In genomic region chr5:150560401-150561191, GRCh38 we compare ENCODE assay signal across 8 cellular contexts. TPM values are rescaled to one million over a fixed set of nuclear protein-coding genes. Genes with fewer than 3 reads are reported as not detected.
A peak's percentile ranks its signal among the peaks of the same experiment; 100 is the strongest.
DNase-seq lines count a peak whose midpoint lies in the region; TF ChIP-seq lines count a peak whose summit lies in the region.

No MANE protein-coding gene starts in this region.

- no peaks in the 10 kb centered on the region for H3K9me3 ChIP-seq in ES-I3 (ENCODE audit: control insufficient read depth, insufficient read depth, low read length)
- no peaks in the 10 kb centered on the region for H3K9me3 ChIP-seq in MM.1S (replicated peaks; ENCODE audit: insufficient read depth, low read length)
- H3K9me3 ChIP-seq in vagina, result no peaks in the 10 kb centered on the region

- no peaks in the 10 kb centered on the region for H3K4me1 Mint-ChIP-seq in activated naive CD4-positive, alpha-beta T cell treated with anti-CD3 and anti-CD28 coated beads for 36 hours (ENCODE audit: low read depth)
- peaks cover 20% of the 10 kb centered on the region for H3K4me1 Mint-ChIP-seq in glutamatergic neuron (ENCODE audit: low read depth, unreplicated experiment)

- H3F3A ChIP-seq in MM.1S (ENCODE audit: insufficient read depth, low read length), result no peaks in the 10 kb centered on the region

- DNase-seq in GOT3 (lab: John Stamatoyannopoulos, UW) (peak; percentile 51), MM.1S (peak; percentile 86), SK-N-DZ (ENCODE audit: low spot score) (peak; percentile 83), glutamatergic neuron (peak; percentile 87), posterior cingulate gyrus (peak in 8 of 10 donors; percentile 59 to 94 (median 88)), vagina (ENCODE audit: extremely low spot score in 2 of 2) (no peak)
- peak; percentile 96 for DNase-seq in activated naive CD4-positive, alpha-beta T cell treated with anti-CD3 and anti-CD28 coated beads for 36 hours

- H3K9me2 ChIP-seq in MM.1S (replicated peaks; ENCODE audit: insufficient read depth, low read length), result no peaks in the 10 kb centered on the region

- no peaks in the 10 kb centered on the region for H3K36me3 Mint-ChIP-seq in activated naive CD4-positive, alpha-beta T cell treated with anti-CD3 and anti-CD28 coated beads for 36 hours (ENCODE audit: low read depth)
- no peaks in the 10 kb centered on the region for H3K36me3 Mint-ChIP-seq in glutamatergic neuron (ENCODE audit: unreplicated experiment)

- H3K27me3 Mint-ChIP-seq in activated naive CD4-positive, alpha-beta T cell treated with anti-CD3 and anti-CD28 coated beads for 36 hours (ENCODE audit: low read depth), result no peaks in the 10 kb centered on the region
- H3K27me3 Mint-ChIP-seq in glutamatergic neuron (ENCODE audit: unreplicated experiment), result peaks cover 3% of the 10 kb centered on the region

- H4K20me1 ChIP-seq in MM.1S (ENCODE audit: insufficient read depth, low read length), result no peaks in the 10 kb centered on the region

- H3K9ac ChIP-seq in ES-I3 (ENCODE audit: low read depth, low read length) (peak overlapping the region; percentile 7; the same call in 1 of the 2 replicates), MM.1S (ENCODE audit: low read length) (no peak overlapping the region)

- H3K4me3 Mint-ChIP-seq in activated naive CD4-positive, alpha-beta T cell treated with anti-CD3 and anti-CD28 coated beads for 36 hours, result no peak overlapping the region
- no peak overlapping the region for H3K4me3 Mint-ChIP-seq in glutamatergic neuron (ENCODE audit: unreplicated experiment)

- H3K36me3 ChIP-seq in ES-I3 (ENCODE audit: insufficient read depth, low read length) (no peaks in the 10 kb centered on the region), MM.1S (replicated peaks; ENCODE audit: insufficient read depth, low read length) (no peaks in the 10 kb centered on the region), vagina (peaks cover 0 to 6% of the 10 kb centered on the region in 2 donors)

- H3K4me1 ChIP-seq in ES-I3 (ENCODE audit: insufficient read depth, low read length) (peaks cover 9% of the 10 kb centered on the region), MM.1S (ENCODE audit: low read length) (peaks cover 9% of the 10 kb centered on the region), vagina (no peaks in the 10 kb centered on the region)

- intact Hi-C loops in activated naive CD4-positive, alpha-beta T cell treated with anti-CD3 and anti-CD28 coated beads for 36 hours (cut with micrococcal nuclease), result loop anchor here (1.0 to 5.0 kb wide), 8 partner anchors 96 to 604 kb away; partner anchors contain the start of gene RBM22
- intact Hi-C loops in posterior cingulate gyrus (cut with DNase I), result loop anchor here (1.0 to 5.0 kb wide), 2 partner anchors 96 to 142 kb away; partner anchors contain the start of gene RBM22
- intact Hi-C loops in vagina (cut with DNase I), result loop anchor here (5.0 kb wide), 1 partner anchor 97 kb away; no protein-coding TSS in a partner anchor

- no peak overlapping the region for H3K4me2 ChIP-seq in MM.1S (ENCODE audit: low read depth, low read length)

- H3K27ac Mint-ChIP-seq in activated naive CD4-positive, alpha-beta T cell treated with anti-CD3 and anti-CD28 coated beads for 36 hours, result no peak overlapping the region
- peak overlapping the region; percentile 87 for H3K27ac Mint-ChIP-seq in glutamatergic neuron (ENCODE audit: unreplicated experiment)

- H3K27me3 ChIP-seq in MM.1S (replicated peaks; ENCODE audit: insufficient read depth, low read length) (no peaks in the 10 kb centered on the region), vagina (no peaks in the 10 kb centered on the region)

- CTCF ChIA-PET in activated naive CD4-positive, alpha-beta T cell treated with anti-CD3 and anti-CD28 coated beads for 36 hours (lab: Charles Lee), result interaction anchor here (0.5 to 5.4 kb wide), 33 partner anchors 9 to 1070 kb away, joined by 3 to 63 read pairs (median 4); partner anchors contain the start of genes IRGM, RBM22 and SMIM3

- H3K79me2 ChIP-seq in MM.1S (ENCODE audit: low read length), result no peaks in the 10 kb centered on the region

- peak in 1 of 2 donors; percentile 9 for TF ChIP-seq POLR2A in vagina (IDR thresholded peaks at IDR 0.05)

- no peak overlapping the region for H2AFZ ChIP-seq in MM.1S (ENCODE audit: low read length)

- no peak overlapping the region for H3K27ac ChIP-seq in MM.1S (ENCODE audit: low read length)
- no peak overlapping the region for H3K27ac ChIP-seq in vagina

- no peaks in the 10 kb centered on the region for H3K9me3 Mint-ChIP-seq in activated naive CD4-positive, alpha-beta T cell treated with anti-CD3 and anti-CD28 coated beads for 36 hours
- H3K9me3 Mint-ChIP-seq in glutamatergic neuron (ENCODE audit: unreplicated experiment), result peaks cover 5% of the 10 kb centered on the region

- no peak overlapping the region for H3K4me3 ChIP-seq in MM.1S (ENCODE audit: low read length)
- H3K4me3 ChIP-seq in vagina, result no peak overlapping the region

- TF ChIP-seq CTCF in MM.1S (IDR thresholded peaks at IDR 0.05; ENCODE audit: low read length), result peak; percentile 83
- TF ChIP-seq CTCF in glutamatergic neuron (IDR thresholded peaks at IDR 0.05; ENCODE audit: partially characterized antibody, unreplicated experiment), result peak; percentile 95
- peak; percentile 90 to 94 (median 90) for TF ChIP-seq CTCF in vagina (IDR thresholded peaks at IDR 0.05)

RNA-seq across cellular contexts. Expression of gene NDST1, which starts 52.7 kb away (rescaled TPM):
- polyA plus RNA-seq in SK-N-DZ (2014; cell fraction: cytosol; rRNA removed), result 22.8 and 30.8 TPM in 2 replicates
- polyA plus RNA-seq in SK-N-DZ (2014; cell fraction: nucleus; rRNA removed), result 25.2 and 37.7 TPM in 2 replicates
- 1 to 10 TPM; 2.4 to 3.3 TPM for total RNA-seq in activated naive CD4-positive, alpha-beta T cell treated with anti-CD3 and anti-CD28 coated beads for 36 hours
- total RNA-seq in glutamatergic neuron (ENCODE audit: unreplicated experiment) (160 TPM), vagina (73.9 TPM)

Comparison
In these comparisons a context has a peak if more than half of its experiments do, and no peak if none do; other contexts are left out.
1. DNase-seq: peak in GOT3 (single experiment), MM.1S (single experiment), SK-N-DZ (single experiment), activated naive CD4-positive, alpha-beta T cell treated with anti-CD3 and anti-CD28 coated beads for 36 hours (single experiment), glutamatergic neuron (single experiment) and posterior cingulate gyrus (8 of 10); none in vagina (0 of 2).
2. RNA of gene NDST1, which starts 52.7 kb away (total RNA-seq): 160 TPM in glutamatergic neuron (single experiment) and 73.9 TPM in vagina (single experiment); 2.4 to 3.3 TPM in activated naive CD4-positive, alpha-beta T cell treated with anti-CD3 and anti-CD28 coated beads for 36 hours; every median in the first group is over 10 times any median in the second.
3. Peak in every context shown above with its lines, with median percentiles within 50 percentile points of each other: CTCF ChIP-seq.